In the genomic region with DNA sequence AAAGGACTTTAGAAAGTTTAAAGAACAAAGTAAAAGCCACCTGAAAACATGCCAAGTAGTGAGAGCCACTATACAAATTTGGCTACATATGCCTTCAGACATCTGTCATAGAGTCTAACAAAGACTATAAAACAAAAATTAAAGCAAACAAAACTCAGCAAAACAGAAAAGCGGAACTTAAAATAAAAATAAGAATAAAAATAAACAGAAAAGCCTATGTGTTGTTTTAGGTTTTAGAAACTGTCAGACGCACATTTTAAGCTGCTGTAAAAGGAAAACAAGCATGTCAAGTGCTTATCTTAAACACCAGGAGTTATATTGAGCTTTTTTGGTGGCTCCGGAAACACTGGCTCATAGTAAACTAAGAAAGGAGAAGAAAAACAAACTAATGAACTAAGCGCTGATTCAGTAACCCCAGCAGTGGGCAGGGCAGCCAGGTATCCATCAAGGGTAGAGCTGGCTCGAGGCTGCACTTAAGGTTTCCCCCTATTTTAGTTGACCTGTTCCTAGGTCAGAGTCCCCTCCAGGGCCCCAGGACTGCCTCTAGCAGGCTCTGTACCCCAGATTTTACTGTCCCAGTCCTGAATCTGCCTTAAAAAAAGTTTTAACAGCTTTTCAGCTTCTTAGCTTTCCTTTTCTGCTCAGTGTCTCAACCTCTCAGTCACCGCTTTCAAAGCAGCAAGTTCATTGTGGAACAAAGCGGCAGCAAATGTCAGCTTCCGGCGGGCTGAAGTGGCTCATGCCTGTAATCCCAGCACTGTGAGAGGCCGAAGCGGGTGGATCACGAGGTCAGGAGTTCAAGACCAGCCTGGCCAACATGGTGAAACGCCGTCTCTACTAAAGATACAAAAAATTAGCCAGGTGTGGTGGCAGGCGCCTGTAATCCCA, we compare ENCODE assay signal across 1 cellular context.
TF ChIP-seq lines count a peak whose summit lies in the region.

No MANE protein-coding gene starts in this region.

TF ChIP-seq in HepG2, 621 proteins besides CTCF, POLR2A, EP300 and RAD21 (continued from another document and continues in another):
- TF ChIP-seq, protein P1, sequence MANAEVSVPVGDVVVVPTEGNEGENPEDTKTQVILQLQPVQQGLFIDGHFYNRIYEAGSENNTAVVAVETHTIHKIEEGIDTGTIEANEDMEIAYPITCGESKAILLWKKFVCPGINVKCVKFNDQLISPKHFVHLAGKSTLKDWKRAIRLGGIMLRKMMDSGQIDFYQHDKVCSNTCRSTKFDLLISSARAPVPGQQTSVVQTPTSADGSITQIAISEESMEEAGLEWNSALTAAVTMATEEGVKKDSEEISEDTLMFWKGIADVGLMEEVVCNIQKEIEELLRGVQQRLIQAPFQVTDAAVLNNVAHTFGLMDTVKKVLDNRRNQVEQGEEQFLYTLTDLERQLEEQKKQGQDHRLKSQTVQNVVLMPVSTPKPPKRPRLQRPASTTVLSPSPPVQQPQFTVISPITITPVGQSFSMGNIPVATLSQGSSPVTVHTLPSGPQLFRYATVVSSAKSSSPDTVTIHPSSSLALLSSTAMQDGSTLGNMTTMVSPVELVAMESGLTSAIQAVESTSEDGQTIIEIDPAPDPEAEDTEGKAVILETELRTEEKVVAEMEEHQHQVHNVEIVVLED (CRISPR knock-in tag; IDR thresholded peaks at IDR 0.05; ENCODE audit: borderline replicate concordance), result no peak
- TF ChIP-seq ZNF768 (CRISPR knock-in tag; IDR thresholded peaks at IDR 0.05), result no peak
- TF ChIP-seq, protein P2, sequence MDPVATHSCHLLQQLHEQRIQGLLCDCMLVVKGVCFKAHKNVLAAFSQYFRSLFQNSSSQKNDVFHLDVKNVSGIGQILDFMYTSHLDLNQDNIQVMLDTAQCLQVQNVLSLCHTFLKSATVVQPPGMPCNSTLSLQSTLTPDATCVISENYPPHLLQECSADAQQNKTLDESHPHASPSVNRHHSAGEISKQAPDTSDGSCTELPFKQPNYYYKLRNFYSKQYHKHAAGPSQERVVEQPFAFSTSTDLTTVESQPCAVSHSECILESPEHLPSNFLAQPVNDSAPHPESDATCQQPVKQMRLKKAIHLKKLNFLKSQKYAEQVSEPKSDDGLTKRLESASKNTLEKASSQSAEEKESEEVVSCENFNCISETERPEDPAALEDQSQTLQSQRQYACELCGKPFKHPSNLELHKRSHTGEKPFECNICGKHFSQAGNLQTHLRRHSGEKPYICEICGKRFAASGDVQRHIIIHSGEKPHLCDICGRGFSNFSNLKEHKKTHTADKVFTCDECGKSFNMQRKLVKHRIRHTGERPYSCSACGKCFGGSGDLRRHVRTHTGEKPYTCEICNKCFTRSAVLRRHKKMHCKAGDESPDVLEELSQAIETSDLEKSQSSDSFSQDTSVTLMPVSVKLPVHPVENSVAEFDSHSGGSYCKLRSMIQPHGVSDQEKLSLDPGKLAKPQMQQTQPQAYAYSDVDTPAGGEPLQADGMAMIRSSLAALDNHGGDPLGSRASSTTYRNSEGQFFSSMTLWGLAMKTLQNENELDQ (CRISPR knock-in tag; IDR thresholded peaks at IDR 0.05; ENCODE audit: borderline replicate concordance), result no peak
- TF ChIP-seq TP53 (CRISPR knock-in tag; conservative IDR thresholded peaks at IDR 0.05), result no peak
- TF ChIP-seq, protein P3, sequence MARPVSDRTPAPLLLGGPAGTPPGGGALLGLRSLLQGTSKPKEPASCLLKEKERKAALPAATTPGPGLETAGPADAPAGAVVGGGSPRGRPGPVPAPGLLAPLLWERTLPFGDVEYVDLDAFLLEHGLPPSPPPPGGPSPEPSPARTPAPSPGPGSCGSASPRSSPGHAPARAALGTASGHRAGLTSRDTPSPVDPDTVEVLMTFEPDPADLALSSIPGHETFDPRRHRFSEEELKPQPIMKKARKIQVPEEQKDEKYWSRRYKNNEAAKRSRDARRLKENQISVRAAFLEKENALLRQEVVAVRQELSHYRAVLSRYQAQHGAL (CRISPR knock-in tag; IDR thresholded peaks at IDR 0.05; ENCODE audit: not compliant biosample characterization), result no peak
- TF ChIP-seq, protein P4, sequence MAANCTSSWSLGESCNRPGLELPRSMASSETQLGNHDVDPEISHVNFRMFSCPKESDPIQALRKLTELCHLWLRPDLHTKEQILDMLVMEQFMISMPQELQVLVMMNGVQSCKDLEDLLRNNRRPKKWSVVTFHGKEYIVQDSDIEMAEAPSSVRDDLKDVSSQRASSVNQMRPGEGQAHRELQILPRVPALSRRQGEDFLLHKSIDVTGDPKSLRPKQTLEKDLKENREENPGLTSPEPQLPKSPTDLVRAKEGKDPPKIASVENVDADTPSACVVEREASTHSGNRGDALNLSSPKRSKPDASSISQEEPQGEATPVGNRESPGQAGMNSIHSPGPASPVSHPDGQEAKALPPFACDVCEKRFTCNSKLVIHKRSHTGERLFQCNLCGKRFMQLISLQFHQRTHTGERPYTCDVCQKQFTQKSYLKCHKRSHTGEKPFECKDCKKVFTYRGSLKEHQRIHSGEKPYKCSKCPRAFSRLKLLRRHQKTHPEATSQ (CRISPR knock-in tag; IDR thresholded peaks at IDR 0.05; ENCODE audit: borderline replicate concordance), result no peak
- TF ChIP-seq, protein P5, sequence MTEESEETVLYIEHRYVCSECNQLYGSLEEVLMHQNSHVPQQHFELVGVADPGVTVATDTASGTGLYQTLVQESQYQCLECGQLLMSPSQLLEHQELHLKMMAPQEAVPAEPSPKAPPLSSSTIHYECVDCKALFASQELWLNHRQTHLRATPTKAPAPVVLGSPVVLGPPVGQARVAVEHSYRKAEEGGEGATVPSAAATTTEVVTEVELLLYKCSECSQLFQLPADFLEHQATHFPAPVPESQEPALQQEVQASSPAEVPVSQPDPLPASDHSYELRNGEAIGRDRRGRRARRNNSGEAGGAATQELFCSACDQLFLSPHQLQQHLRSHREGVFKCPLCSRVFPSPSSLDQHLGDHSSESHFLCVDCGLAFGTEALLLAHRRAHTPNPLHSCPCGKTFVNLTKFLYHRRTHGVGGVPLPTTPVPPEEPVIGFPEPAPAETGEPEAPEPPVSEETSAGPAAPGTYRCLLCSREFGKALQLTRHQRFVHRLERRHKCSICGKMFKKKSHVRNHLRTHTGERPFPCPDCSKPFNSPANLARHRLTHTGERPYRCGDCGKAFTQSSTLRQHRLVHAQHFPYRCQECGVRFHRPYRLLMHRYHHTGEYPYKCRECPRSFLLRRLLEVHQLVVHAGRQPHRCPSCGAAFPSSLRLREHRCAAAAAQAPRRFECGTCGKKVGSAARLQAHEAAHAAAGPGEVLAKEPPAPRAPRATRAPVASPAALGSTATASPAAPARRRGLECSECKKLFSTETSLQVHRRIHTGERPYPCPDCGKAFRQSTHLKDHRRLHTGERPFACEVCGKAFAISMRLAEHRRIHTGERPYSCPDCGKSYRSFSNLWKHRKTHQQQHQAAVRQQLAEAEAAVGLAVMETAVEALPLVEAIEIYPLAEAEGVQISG (CRISPR knock-in tag; IDR thresholded peaks at IDR 0.05), result no peak
- no peak for TF ChIP-seq NR2F2 (IDR thresholded peaks at IDR 0.05; ENCODE audit: borderline replicate concordance, low read depth)
- TF ChIP-seq ZNF207 (IDR thresholded peaks at IDR 0.05; ENCODE audit: borderline replicate concordance), result no peak
- no peak for TF ChIP-seq ZNF883 (CRISPR knock-in tag; IDR thresholded peaks at IDR 0.05; ENCODE audit: not compliant biosample characterization)
- TF ChIP-seq KLF6 (CRISPR knock-in tag; IDR thresholded peaks at IDR 0.05), result no peak
- 0 out of 2 replicates have a peak, but pooled peaks have one; percentile 50 for TF ChIP-seq ZNF747 (CRISPR knock-in tag; IDR thresholded peaks at IDR 0.05; ENCODE audit: borderline replicate concordance)
- peak; percentile 47; the same call in 1 of the 2 replicates for TF ChIP-seq ZNF629 (CRISPR knock-in tag; conservative IDR thresholded peaks at IDR 0.05)
- TF ChIP-seq, protein P6, sequence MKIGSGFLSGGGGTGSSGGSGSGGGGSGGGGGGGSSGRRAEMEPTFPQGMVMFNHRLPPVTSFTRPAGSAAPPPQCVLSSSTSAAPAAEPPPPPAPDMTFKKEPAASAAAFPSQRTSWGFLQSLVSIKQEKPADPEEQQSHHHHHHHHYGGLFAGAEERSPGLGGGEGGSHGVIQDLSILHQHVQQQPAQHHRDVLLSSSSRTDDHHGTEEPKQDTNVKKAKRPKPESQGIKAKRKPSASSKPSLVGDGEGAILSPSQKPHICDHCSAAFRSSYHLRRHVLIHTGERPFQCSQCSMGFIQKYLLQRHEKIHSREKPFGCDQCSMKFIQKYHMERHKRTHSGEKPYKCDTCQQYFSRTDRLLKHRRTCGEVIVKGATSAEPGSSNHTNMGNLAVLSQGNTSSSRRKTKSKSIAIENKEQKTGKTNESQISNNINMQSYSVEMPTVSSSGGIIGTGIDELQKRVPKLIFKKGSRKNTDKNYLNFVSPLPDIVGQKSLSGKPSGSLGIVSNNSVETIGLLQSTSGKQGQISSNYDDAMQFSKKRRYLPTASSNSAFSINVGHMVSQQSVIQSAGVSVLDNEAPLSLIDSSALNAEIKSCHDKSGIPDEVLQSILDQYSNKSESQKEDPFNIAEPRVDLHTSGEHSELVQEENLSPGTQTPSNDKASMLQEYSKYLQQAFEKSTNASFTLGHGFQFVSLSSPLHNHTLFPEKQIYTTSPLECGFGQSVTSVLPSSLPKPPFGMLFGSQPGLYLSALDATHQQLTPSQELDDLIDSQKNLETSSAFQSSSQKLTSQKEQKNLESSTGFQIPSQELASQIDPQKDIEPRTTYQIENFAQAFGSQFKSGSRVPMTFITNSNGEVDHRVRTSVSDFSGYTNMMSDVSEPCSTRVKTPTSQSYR (CRISPR knock-in tag; IDR thresholded peaks at IDR 0.05; ENCODE audit: borderline replicate concordance), result no peak
- TF ChIP-seq, protein P7, sequence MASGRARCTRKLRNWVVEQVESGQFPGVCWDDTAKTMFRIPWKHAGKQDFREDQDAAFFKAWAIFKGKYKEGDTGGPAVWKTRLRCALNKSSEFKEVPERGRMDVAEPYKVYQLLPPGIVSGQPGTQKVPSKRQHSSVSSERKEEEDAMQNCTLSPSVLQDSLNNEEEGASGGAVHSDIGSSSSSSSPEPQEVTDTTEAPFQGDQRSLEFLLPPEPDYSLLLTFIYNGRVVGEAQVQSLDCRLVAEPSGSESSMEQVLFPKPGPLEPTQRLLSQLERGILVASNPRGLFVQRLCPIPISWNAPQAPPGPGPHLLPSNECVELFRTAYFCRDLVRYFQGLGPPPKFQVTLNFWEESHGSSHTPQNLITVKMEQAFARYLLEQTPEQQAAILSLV (CRISPR knock-in tag; IDR thresholded peaks at IDR 0.05; ENCODE audit: borderline replicate concordance), result no peak
- TF ChIP-seq SMC3 (IDR thresholded peaks at IDR 0.05; ENCODE audit: low read length), result no peak
- TF ChIP-seq ZNF343 (CRISPR knock-in tag; IDR thresholded peaks at IDR 0.05), result no peak
- no peak for TF ChIP-seq KAT2B (IDR thresholded peaks at IDR 0.05; ENCODE audit: borderline replicate concordance, low read depth, low read length)
- TF ChIP-seq, protein P8, sequence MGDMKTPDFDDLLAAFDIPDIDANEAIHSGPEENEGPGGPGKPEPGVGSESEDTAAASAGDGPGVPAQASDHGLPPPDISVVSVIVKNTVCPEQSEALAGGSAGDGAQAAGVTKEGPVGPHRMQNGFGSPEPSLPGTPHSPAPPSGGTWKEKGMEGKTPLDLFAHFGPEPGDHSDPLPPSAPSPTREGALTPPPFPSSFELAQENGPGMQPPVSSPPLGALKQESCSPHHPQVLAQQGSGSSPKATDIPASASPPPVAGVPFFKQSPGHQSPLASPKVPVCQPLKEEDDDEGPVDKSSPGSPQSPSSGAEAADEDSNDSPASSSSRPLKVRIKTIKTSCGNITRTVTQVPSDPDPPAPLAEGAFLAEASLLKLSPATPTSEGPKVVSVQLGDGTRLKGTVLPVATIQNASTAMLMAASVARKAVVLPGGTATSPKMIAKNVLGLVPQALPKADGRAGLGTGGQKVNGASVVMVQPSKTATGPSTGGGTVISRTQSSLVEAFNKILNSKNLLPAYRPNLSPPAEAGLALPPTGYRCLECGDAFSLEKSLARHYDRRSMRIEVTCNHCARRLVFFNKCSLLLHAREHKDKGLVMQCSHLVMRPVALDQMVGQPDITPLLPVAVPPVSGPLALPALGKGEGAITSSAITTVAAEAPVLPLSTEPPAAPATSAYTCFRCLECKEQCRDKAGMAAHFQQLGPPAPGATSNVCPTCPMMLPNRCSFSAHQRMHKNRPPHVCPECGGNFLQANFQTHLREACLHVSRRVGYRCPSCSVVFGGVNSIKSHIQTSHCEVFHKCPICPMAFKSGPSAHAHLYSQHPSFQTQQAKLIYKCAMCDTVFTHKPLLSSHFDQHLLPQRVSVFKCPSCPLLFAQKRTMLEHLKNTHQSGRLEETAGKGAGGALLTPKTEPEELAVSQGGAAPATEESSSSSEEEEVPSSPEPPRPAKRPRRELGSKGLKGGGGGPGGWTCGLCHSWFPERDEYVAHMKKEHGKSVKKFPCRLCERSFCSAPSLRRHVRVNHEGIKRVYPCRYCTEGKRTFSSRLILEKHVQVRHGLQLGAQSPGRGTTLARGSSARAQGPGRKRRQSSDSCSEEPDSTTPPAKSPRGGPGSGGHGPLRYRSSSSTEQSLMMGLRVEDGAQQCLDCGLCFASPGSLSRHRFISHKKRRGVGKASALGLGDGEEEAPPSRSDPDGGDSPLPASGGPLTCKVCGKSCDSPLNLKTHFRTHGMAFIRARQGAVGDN (CRISPR knock-in tag; IDR thresholded peaks at IDR 0.05), result peak; percentile 72
- no peak for TF ChIP-seq ZNF776 (CRISPR knock-in tag; IDR thresholded peaks at IDR 0.05)
- no peak for TF ChIP-seq ZKSCAN8 (CRISPR knock-in tag; IDR thresholded peaks at IDR 0.05; ENCODE audit: borderline replicate concordance)
- 0 out of 4 replicates have a peak, but pooled peaks of 1 of the 2 experiments have one; percentile 21 for TF ChIP-seq KLF16 (CRISPR knock-in tag; IDR thresholded peaks at IDR 0.05)
- TF ChIP-seq ESRRA (CRISPR knock-in tag; IDR thresholded peaks at IDR 0.05; ENCODE audit: low read depth), result no peak
- no peak for TF ChIP-seq NFRKB (IDR thresholded peaks at IDR 0.05)
- TF ChIP-seq, protein P9, sequence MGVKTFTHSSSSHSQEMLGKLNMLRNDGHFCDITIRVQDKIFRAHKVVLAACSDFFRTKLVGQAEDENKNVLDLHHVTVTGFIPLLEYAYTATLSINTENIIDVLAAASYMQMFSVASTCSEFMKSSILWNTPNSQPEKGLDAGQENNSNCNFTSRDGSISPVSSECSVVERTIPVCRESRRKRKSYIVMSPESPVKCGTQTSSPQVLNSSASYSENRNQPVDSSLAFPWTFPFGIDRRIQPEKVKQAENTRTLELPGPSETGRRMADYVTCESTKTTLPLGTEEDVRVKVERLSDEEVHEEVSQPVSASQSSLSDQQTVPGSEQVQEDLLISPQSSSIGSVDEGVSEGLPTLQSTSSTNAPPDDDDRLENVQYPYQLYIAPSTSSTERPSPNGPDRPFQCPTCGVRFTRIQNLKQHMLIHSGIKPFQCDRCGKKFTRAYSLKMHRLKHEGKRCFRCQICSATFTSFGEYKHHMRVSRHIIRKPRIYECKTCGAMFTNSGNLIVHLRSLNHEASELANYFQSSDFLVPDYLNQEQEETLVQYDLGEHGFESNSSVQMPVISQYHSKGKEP (CRISPR knock-in tag; IDR thresholded peaks at IDR 0.05), result no peak
- TF ChIP-seq PCBP2 (optimal IDR thresholded peaks at IDR 0.05; ENCODE audit: low read depth, low read length, poor library complexity, severe bottlenecking), result no peak
- TF ChIP-seq NFE2L1 (CRISPR knock-in tag; IDR thresholded peaks at IDR 0.05; ENCODE audit: borderline replicate concordance), result no peak
- TF ChIP-seq PRPF4 (IDR thresholded peaks at IDR 0.05; ENCODE audit: low read depth, low read length, poor library complexity, severe bottlenecking), result no peak
- TF ChIP-seq, protein P10, sequence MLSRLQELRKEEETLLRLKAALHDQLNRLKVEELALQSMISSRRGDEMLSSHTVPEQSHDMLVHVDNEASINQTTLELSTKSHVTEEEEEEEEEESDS (CRISPR knock-in tag; IDR thresholded peaks at IDR 0.05; ENCODE audit: borderline replicate concordance), result no peak
- TF ChIP-seq ZNF577 (CRISPR knock-in tag; IDR thresholded peaks at IDR 0.05; ENCODE audit: borderline replicate concordance, low read depth), result no peak
- no peak for TF ChIP-seq RFX3 (CRISPR knock-in tag; IDR thresholded peaks at IDR 0.05)
- TF ChIP-seq, protein P11, sequence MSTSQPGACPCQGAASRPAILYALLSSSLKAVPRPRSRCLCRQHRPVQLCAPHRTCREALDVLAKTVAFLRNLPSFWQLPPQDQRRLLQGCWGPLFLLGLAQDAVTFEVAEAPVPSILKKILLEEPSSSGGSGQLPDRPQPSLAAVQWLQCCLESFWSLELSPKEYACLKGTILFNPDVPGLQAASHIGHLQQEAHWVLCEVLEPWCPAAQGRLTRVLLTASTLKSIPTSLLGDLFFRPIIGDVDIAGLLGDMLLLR (CRISPR knock-in tag; IDR thresholded peaks at IDR 0.05), result no peak
- TF ChIP-seq ZNF678 (CRISPR knock-in tag; IDR thresholded peaks at IDR 0.05), result no peak
